ENCODE assay signal across 8 cellular contexts in genomic region chr17:15683824-15684478, GRCh38. TPM values are rescaled to one million over a fixed set of nuclear protein-coding genes. Genes with fewer than 3 reads are reported as not detected.
DNase-seq lines count a peak whose midpoint lies in the region; ATAC-seq and TF ChIP-seq lines count a peak whose summit lies in the region.
"Not testable (repeated sequence)": the region's sequence is repeated elsewhere in the genome, so short reads cannot be mapped to it uniquely, and the experiment has no call there.

Gene TRIM16, minus strand, starts transcription at chr17:15684311. Its CDS starts 32,702 bp downstream, at chr17:15651609.

- H3K27me3 ChIP-seq in right cardiac atrium (ENCODE audit: control insufficient read depth, insufficient read depth); psoas muscle (ENCODE audit: insufficient read depth in 3 of 3, low read length in 2 of 3): not testable (repeated sequence)

- not testable (repeated sequence) for H3K27me3 Mint-ChIP-seq in type B pancreatic cell

- not testable (repeated sequence) for H3K36me3 ChIP-seq in psoas muscle (ENCODE audit: insufficient read depth in 1 of 2, low read depth in 1 of 2)

- not testable (repeated sequence) for TF ChIP-seq CTCF in psoas muscle (IDR thresholded peaks at IDR 0.05)
- peak; percentile 68 for TF ChIP-seq CTCF in type B pancreatic cell (conservative IDR thresholded peaks at IDR 0.05)

- peaks cover 15% of the 10 kb centered on the region for H3K36me3 Mint-ChIP-seq in type B pancreatic cell

- H3K9me3 Mint-ChIP-seq in type B pancreatic cell, result not testable (repeated sequence)

- H3K27ac ChIP-seq in right cardiac atrium (ENCODE audit: low read length) (peak within 1 kb of the TSS; percentile 28), psoas muscle (peak within 1 kb of the TSS; percentile 79)

- peak; percentile 12 for DNase-seq in NCI-H146 treated with DMSO at 0.1 percent for 48 hours (lab: John Stamatoyannopoulos, UW; ENCODE audit: unreplicated experiment)
- DNase-seq in T-helper 9 cell, result peak; percentile 76
- peak in 57 of 58 donors; percentile 16 to 85 (median 69) for DNase-seq in anterior cingulate cortex (lab: John Stamatoyannopoulos, UW)
- peak; percentile 81 to 93 (median 92) for DNase-seq in right cardiac atrium
- DNase-seq in psoas muscle, result peak; percentile 82 to 91
- peak; percentile 79 for DNase-seq in type B pancreatic cell (ENCODE audit: extremely low spot score, unreplicated experiment)

- H3K4me3 ChIP-seq in right cardiac atrium (ENCODE audit: low read length) (peak within 1 kb of the TSS; percentile 61), psoas muscle (peak within 1 kb of the TSS; percentile 87)

- H3K9me3 ChIP-seq in right cardiac atrium (ENCODE audit: control insufficient read depth, low read length); psoas muscle: not testable (repeated sequence)

- intact Hi-C loops in right cardiac atrium (cut with DNase I); psoas muscle (cut with DNase I): not testable (repeated sequence)

- H3K4me1 ChIP-seq in right cardiac atrium (ENCODE audit: control insufficient read depth, insufficient read depth, low read length); psoas muscle: not testable (repeated sequence)

- ATAC-seq in GM18502 (IDR thresholded peaks at IDR 0.05; ENCODE audit: poor library complexity, unreplicated experiment) (peak; percentile 93), HG02870 (IDR thresholded peaks at IDR 0.05; ENCODE audit: unreplicated experiment) (peak; percentile 86), right cardiac atrium (peak; percentile 96 to 97), psoas muscle (peak; percentile 95 to 100 (median 98))

- WGBS in right cardiac atrium, result 2% methylated on average over 33 of the region's 35 CpGs
- 0 to 2% (median 1%) methylated on average over 29 to 35 of the region's 35 CpGs for WGBS in psoas muscle, 3 donors

- H3K27ac Mint-ChIP-seq in type B pancreatic cell, result peak within 1 kb of the TSS; percentile 91

- peaks cover 15% of the 10 kb centered on the region for H3K4me1 Mint-ChIP-seq in type B pancreatic cell (ENCODE audit: unreplicated experiment)

- H3K4me3 Mint-ChIP-seq in type B pancreatic cell, result peak within 1 kb of the TSS; percentile 98

RNA-seq across cellular contexts. Expression of gene TRIM16, which starts in this region (rescaled TPM):
- 10 to 100 TPM; 19.6 to 42.0 (median 33.0) TPM for total RNA-seq in right cardiac atrium
- 17.9 TPM for polyA plus RNA-seq in right cardiac atrium
- 10 to 100 TPM; 22.8 to 47.7 (median 35.1) TPM for total RNA-seq in psoas muscle
- polyA plus RNA-seq in psoas muscle, result 10 to 100 TPM; 12.8 to 79.7 (median 20.4) TPM
- 46.4 and 53.6 TPM in 2 replicates for total RNA-seq in type B pancreatic cell (ENCODE audit: low replicate concordance)

Comparison
In these comparisons a context has a peak if more than half of its experiments do, and no peak if none do; other contexts are left out.
1. Peak in every context shown above with its lines: DNase-seq, ATAC-seq, H3K4me3 ChIP-seq and H3K27ac ChIP-seq.
2. DNase-seq: peak in every context shown above with its lines; median percentile 92 in right cardiac atrium; 86 in psoas muscle; 79 in type B pancreatic cell; 76 in T-helper 9 cell; 69 in anterior cingulate cortex; 12 in NCI-H146 treated with DMSO at 0.1 percent for 48 hours.